9 cellular contexts compared by ENCODE assay signal in genomic region chr3:112640864-112641751, GRCh38. TPM values are rescaled to one million over a fixed set of nuclear protein-coding genes. Genes with fewer than 3 reads are reported as not detected.
DNase-seq lines count a peak whose midpoint lies in the region; ATAC-seq lines count a peak whose summit lies in the region.
"Had no signal": no experiment of that assay in that cellular context is flagged by ENCODE, and none has a peak within 500 bp of the region (broad histone marks: within the 10 kb centered on the region; RNA-seq: fewer than 3 reads in every experiment).

TSS of gene CCDC80 (minus strand) at chr3:112641143. CDS start at chr3:112639905, 1,238 bp downstream.

- H3K4me3 ChIP-seq in HAP-1: peak within 1 kb of the TSS; percentile 17
- peak within 1 kb of the TSS; percentile 67 to 75 (median 72) for H3K4me3 ChIP-seq in skeletal muscle tissue (ENCODE audit: low read length in 3 of 3)

- CTCF ChIA-PET in activated naive CD4-positive, alpha-beta T cell treated with anti-CD3 and anti-CD28 coated beads, Interleukin-2, amount 10 ng/mL, durations not matched to agents 7 days and 5 days (lab: Charles Lee): interaction anchor here (0.6 to 5.1 kb wide), 15 partner anchors 54 to 648 kb away, joined by 3 to 64 read pairs (median 7); no protein-coding TSS in a partner anchor

- in situ Hi-C loops in HAP-1 (cut with MboI; ENCODE audit: low sequenced_read_pairs): loop anchor here (10.0 to 25.0 kb wide), 2 partner anchors 344 to 646 kb away; no protein-coding TSS in a partner anchor

- H3K9ac ChIP-seq in skeletal muscle tissue (ENCODE audit: low read depth in 1 of 3, low read length in 3 of 3): peak within 1 kb of the TSS; percentile 65 to 71 (median 69)

- H3K27ac ChIP-seq in adipose tissue (ENCODE audit: low read depth, low read length): peak within 1 kb of the TSS; percentile 76
- H3K27ac ChIP-seq in skeletal muscle tissue (ENCODE audit: low read depth, low read length): peak within 1 kb of the TSS; percentile 65

- no peak within 1 kb of the TSS for H3K4me3 Mint-ChIP-seq in activated naive CD4-positive, alpha-beta T cell treated with anti-CD3 and anti-CD28 coated beads, Interleukin-2, amount 10 ng/mL, durations not matched to agents 7 days and 5 days
- H3K4me3 Mint-ChIP-seq: activated naive CD4-positive, alpha-beta T cell treated with anti-CD3 and anti-CD28 coated beads, Interleukin-2, amount 50 U/mL, for 24 hours had no signal

- H3K4me1 ChIP-seq in HAP-1 (peaks cover 26% of the 10 kb centered on the region), skeletal muscle tissue (ENCODE audit: control insufficient read depth in 3 of 3, insufficient read depth in 3 of 3, low read length in 3 of 3) (peaks cover 13 to 22% (median 14%) of the 10 kb centered on the region in 3 donors)

- ATAC-seq in left ventricle myocardium superior: peak; percentile 63
- ATAC-seq in HG03460 (IDR thresholded peaks at IDR 0.05; ENCODE audit: unreplicated experiment): no peak

- H3K36me3 Mint-ChIP-seq in activated naive CD4-positive, alpha-beta T cell treated with anti-CD3 and anti-CD28 coated beads, Interleukin-2, amount 10 ng/mL, durations not matched to agents 7 days and 5 days: no peaks in the 10 kb centered on the region
- H3K36me3 Mint-ChIP-seq: activated naive CD4-positive, alpha-beta T cell treated with anti-CD3 and anti-CD28 coated beads, Interleukin-2, amount 50 U/mL, for 24 hours had no signal

- DNase-seq in HAP-1 (ENCODE audit: low spot score in 2 of 2): peak; percentile 57 to 75
- DNase-seq in left ventricle myocardium superior: no peak
- no peak for DNase-seq in AML-193 (lab: John Stamatoyannopoulos, UW)
- DNase-seq in iPS-NIHi7 (ENCODE audit: extremely low spot score): no peak
- DNase-seq in activated naive CD4-positive, alpha-beta T cell treated with anti-CD3 and anti-CD28 coated beads, Interleukin-2, amount 10 ng/mL, durations not matched to agents 7 days and 5 days: no peak

- H3K27me3 ChIP-seq in HAP-1 (ENCODE audit: low read depth): no peaks in the 10 kb centered on the region
- peaks cover 0 to 2% (median 0%) of the 10 kb centered on the region in 3 donors for H3K27me3 ChIP-seq in skeletal muscle tissue (ENCODE audit: control insufficient read depth in 3 of 3, insufficient read depth in 3 of 3, low read length in 3 of 3)

- 8 to 12% (median 11%) methylated on average over 7 of the region's 7 CpGs for WGBS in adipose tissue, 3 donors

- peaks cover 6% of the 10 kb centered on the region for H3K27me3 Mint-ChIP-seq in activated naive CD4-positive, alpha-beta T cell treated with anti-CD3 and anti-CD28 coated beads, Interleukin-2, amount 10 ng/mL, durations not matched to agents 7 days and 5 days

- intact Hi-C loops in left ventricle myocardium superior (cut with micrococcal nuclease): loop anchor here (5.0 kb wide), 2 partner anchors 171 to 336 kb away; partner anchors contain the start of gene CD200R1

- no peaks in the 10 kb centered on the region for H3K36me3 ChIP-seq in HAP-1 (replicated peaks)
- H3K36me3 ChIP-seq in skeletal muscle tissue (ENCODE audit: control insufficient read depth in 3 of 3, insufficient read depth in 3 of 3, low read length in 3 of 3): no peaks in the 10 kb centered on the region

- H3K4me1 Mint-ChIP-seq in activated naive CD4-positive, alpha-beta T cell treated with anti-CD3 and anti-CD28 coated beads, Interleukin-2, amount 10 ng/mL, durations not matched to agents 7 days and 5 days: peaks cover 19% of the 10 kb centered on the region

- no peaks in the 10 kb centered on the region for H3K9me3 Mint-ChIP-seq in activated naive CD4-positive, alpha-beta T cell treated with anti-CD3 and anti-CD28 coated beads, Interleukin-2, amount 10 ng/mL, durations not matched to agents 7 days and 5 days
- H3K9me3 Mint-ChIP-seq: activated naive CD4-positive, alpha-beta T cell treated with anti-CD3 and anti-CD28 coated beads, Interleukin-2, amount 50 U/mL, for 24 hours had no signal

- no peaks in the 10 kb centered on the region for H3K9me3 ChIP-seq in HAP-1
- H3K9me3 ChIP-seq in skeletal muscle tissue (ENCODE audit: control insufficient read depth in 3 of 3, low read length in 3 of 3): no peaks in the 10 kb centered on the region

- H3K27ac Mint-ChIP-seq in activated naive CD4-positive, alpha-beta T cell treated with anti-CD3 and anti-CD28 coated beads, Interleukin-2, amount 10 ng/mL, durations not matched to agents 7 days and 5 days: no peak within 1 kb of the TSS
- H3K27ac Mint-ChIP-seq: activated naive CD4-positive, alpha-beta T cell treated with anti-CD3 and anti-CD28 coated beads, Interleukin-2, amount 50 U/mL, for 24 hours had no signal

RNA-seq across cellular contexts. Expression of gene CCDC80, which starts in this region (rescaled TPM):
- 100 to 1,000 TPM in 1 of 3 donors, 10 to 100 TPM in 2; 16.5 to 213 (median 81.7) TPM for polyA plus RNA-seq in adipose tissue
- total RNA-seq in left ventricle myocardium superior: 80.0 TPM
- total RNA-seq in skeletal muscle tissue: 25.6 TPM

Comparison
In these comparisons a context has a peak if more than half of its experiments do, and no peak if none do; other contexts are left out.
1. DNase-seq: peak in HAP-1 (2 of 2); none in left ventricle myocardium superior (single experiment), AML-193 (0 of 2), iPS-NIHi7 (single experiment) and activated naive CD4-positive, alpha-beta T cell treated with anti-CD3 and anti-CD28 coated beads, Interleukin-2, amount 10 ng/mL, durations not matched to agents 7 days and 5 days (single experiment).